In genomic region chr19:17075035-17075859, GRCh38 we compare ENCODE assay signal across 1 cellular context.
TF ChIP-seq lines count a peak whose summit lies in the region.

HAUS8 (minus strand) TSS chr19:17075452; CDS start chr19:17075422, 30 bp downstream.
MYO9B (plus strand) TSS chr19:17075777; CDS start chr19:17101718, 25,941 bp downstream.

TF ChIP-seq in K562, 482 proteins besides CTCF, POLR2A, EP300 and RAD21 (continued from another document and continues in another):
- 0 out of 2 replicates have a peak, but pooled peaks have one; percentile 71 for TF ChIP-seq RREB1 (CRISPR knock-in tag; IDR thresholded peaks at IDR 0.05)
- no peak for TF ChIP-seq POU5F1 (IDR thresholded peaks at IDR 0.05; ENCODE audit: borderline replicate concordance, low read depth, low read length, partially characterized antibody)
- TF ChIP-seq SMC3 (conservative IDR thresholded peaks at IDR 0.05; ENCODE audit: insufficient read depth, low read depth, low read length) = no peak
- no peak for TF ChIP-seq ZNF224 (CRISPR knock-in tag; IDR thresholded peaks at IDR 0.05)
- no peak for TF ChIP-seq ZNF830 (CRISPR knock-in tag; IDR thresholded peaks at IDR 0.05)
- peak; percentile 27; the same call in 1 of the 2 replicates for TF ChIP-seq DMBX1 (CRISPR knock-in tag; IDR thresholded peaks at IDR 0.05; ENCODE audit: borderline replicate concordance)
- peak; percentile 83 to 95; a peak in 3 of 4 replicates for TF ChIP-seq UBTF (IDR thresholded peaks at IDR 0.05; ENCODE audit: borderline replicate concordance in 1 of 2, low read depth in 2 of 2, low read length in 2 of 2)
- peak; percentile 83 for TF ChIP-seq FOXM1 (IDR thresholded peaks at IDR 0.05; ENCODE audit: low read depth)
- 0 out of 2 replicates have a peak, but pooled peaks have one; percentile 46 for TF ChIP-seq FOXM1 (CRISPR knock-in tag; IDR thresholded peaks at IDR 0.05; ENCODE audit: low read depth)
- TF ChIP-seq E2F6 (IDR thresholded peaks at IDR 0.05; ENCODE audit: borderline replicate concordance in 1 of 2, extremely low read depth in 1 of 2, insufficient read depth in 1 of 2, insufficient read length in 1 of 2, low read depth in 1 of 2, low read length in 1 of 2, poor library complexity in 1 of 2, severe bottlenecking in 1 of 2) = peak; percentile 92 to 95
- no peak for TF ChIP-seq FOXA1 (IDR thresholded peaks at IDR 0.05; ENCODE audit: borderline replicate concordance)
- peak; percentile 80 for TF ChIP-seq E2F5 (CRISPR knock-in tag; IDR thresholded peaks at IDR 0.05)
- peak; percentile 80 for TF ChIP-seq ERF (CRISPR knock-in tag; IDR thresholded peaks at IDR 0.05)
- TF ChIP-seq ZNF707 (CRISPR knock-in tag; conservative IDR thresholded peaks at IDR 0.05) = no peak
- no peak for TF ChIP-seq THRA (IDR thresholded peaks at IDR 0.05)
- no peak for TF ChIP-seq EWSR1 (IDR thresholded peaks at IDR 0.05; ENCODE audit: borderline replicate concordance, low read depth, partially characterized antibody)
- TF ChIP-seq FOXA3 (CRISPR knock-in tag; conservative IDR thresholded peaks at IDR 0.05 in 1 of 2, IDR thresholded peaks at IDR 0.05 in 1 of 2) = no peak
- TF ChIP-seq ZNF311 (CRISPR knock-in tag; IDR thresholded peaks at IDR 0.05) = no peak
- TF ChIP-seq DPF2 (IDR thresholded peaks at IDR 0.05) = peak; percentile 26
- no peak for TF ChIP-seq WHSC1 (IDR thresholded peaks at IDR 0.05; ENCODE audit: low read length)
- no peak for TF ChIP-seq LARP7 (IDR thresholded peaks at IDR 0.05)
- peak; percentile 70 for TF ChIP-seq RBM22 (IDR thresholded peaks at IDR 0.05; ENCODE audit: low read depth, low read length, poor library complexity, severe bottlenecking)
- TF ChIP-seq TGIF2 (CRISPR knock-in tag; IDR thresholded peaks at IDR 0.05) = no peak; the same call in 1 of the 2 replicates
- peak; percentile 42 for TF ChIP-seq ATF3 (IDR thresholded peaks at IDR 0.05)
- TF ChIP-seq ATF3 (CRISPR knock-in tag; conservative IDR thresholded peaks at IDR 0.05) = peak; percentile 69; the same call in 1 of the 2 replicates
- TF ChIP-seq HMG20A (CRISPR knock-in tag; conservative IDR thresholded peaks at IDR 0.05) = no peak
- TF ChIP-seq BCL6 (CRISPR knock-in tag; IDR thresholded peaks at IDR 0.05) = no peak
- no peak for TF ChIP-seq NCOA2 (IDR thresholded peaks at IDR 0.05; ENCODE audit: partially characterized antibody in 2 of 2)
- TF ChIP-seq MYNN (IDR thresholded peaks at IDR 0.05) = no peak
- no peak for TF ChIP-seq MYNN (CRISPR knock-in tag; IDR thresholded peaks at IDR 0.05)
- TF ChIP-seq HEY1 (CRISPR knock-in tag; IDR thresholded peaks at IDR 0.05; ENCODE audit: borderline replicate concordance) = no peak
- TF ChIP-seq HMBOX1 (IDR thresholded peaks at IDR 0.05) = no peak
- TF ChIP-seq TRIM24 (IDR thresholded peaks at IDR 0.05) = peak in 1 of 2 experiments; percentile 51; a peak in 2 of 4 replicates
- no peak for TF ChIP-seq ZNF507 (tag; conservative IDR thresholded peaks at IDR 0.05)
- no peak for TF ChIP-seq STAT5B (CRISPR knock-in tag; IDR thresholded peaks at IDR 0.05)
- TF ChIP-seq SRSF7 (optimal IDR thresholded peaks at IDR 0.05; ENCODE audit: low read depth, low read length) = no peak
- no peak for TF ChIP-seq POLR3A (IDR thresholded peaks at IDR 0.05; ENCODE audit: borderline replicate concordance, extremely low read depth, insufficient read depth, insufficient read length)
- no peak for TF ChIP-seq NCOA6 (IDR thresholded peaks at IDR 0.05)
- TF ChIP-seq TRIM25 (IDR thresholded peaks at IDR 0.05; ENCODE audit: borderline replicate concordance) = no peak
- TF ChIP-seq SAP30 (IDR thresholded peaks at IDR 0.05; ENCODE audit: borderline replicate concordance, insufficient read depth, low read depth, low read length, poor library complexity, severe bottlenecking) = peak; percentile 91
- no peak for TF ChIP-seq PHB2 (IDR thresholded peaks at IDR 0.05; ENCODE audit: low read depth)
- TF ChIP-seq BHLHE40 (IDR thresholded peaks at IDR 0.05; ENCODE audit: low read length) = peak; percentile 99
- no peak for TF ChIP-seq CC2D1A (IDR thresholded peaks at IDR 0.05)
- TF ChIP-seq STAT5A (IDR thresholded peaks at IDR 0.05; ENCODE audit: borderline replicate concordance, low read length) = no peak; the same call in 1 of the 2 replicates
- TF ChIP-seq TBL1XR1 (IDR thresholded peaks at IDR 0.05; ENCODE audit: low read length in 2 of 2) = peak in 1 of 2 experiments; percentile 4; a peak in 1 of 4 replicates
- TF ChIP-seq ATF4 (CRISPR knock-in tag; IDR thresholded peaks at IDR 0.05) = no peak
- peak; percentile 93 for TF ChIP-seq U2AF1 (optimal IDR thresholded peaks at IDR 0.05; ENCODE audit: low read depth, low read length)
- no peak for TF ChIP-seq TCF15 (CRISPR knock-in tag; IDR thresholded peaks at IDR 0.05)
- no peak for TF ChIP-seq SPI1 (IDR thresholded peaks at IDR 0.05; ENCODE audit: borderline replicate concordance, low read depth, low read length)
- TF ChIP-seq E2F4 (CRISPR knock-in tag; IDR thresholded peaks at IDR 0.05; ENCODE audit: low read depth) = peak; percentile 97
